Comparison of ENCODE assay signal across 18 cellular contexts in the genomic region with DNA sequence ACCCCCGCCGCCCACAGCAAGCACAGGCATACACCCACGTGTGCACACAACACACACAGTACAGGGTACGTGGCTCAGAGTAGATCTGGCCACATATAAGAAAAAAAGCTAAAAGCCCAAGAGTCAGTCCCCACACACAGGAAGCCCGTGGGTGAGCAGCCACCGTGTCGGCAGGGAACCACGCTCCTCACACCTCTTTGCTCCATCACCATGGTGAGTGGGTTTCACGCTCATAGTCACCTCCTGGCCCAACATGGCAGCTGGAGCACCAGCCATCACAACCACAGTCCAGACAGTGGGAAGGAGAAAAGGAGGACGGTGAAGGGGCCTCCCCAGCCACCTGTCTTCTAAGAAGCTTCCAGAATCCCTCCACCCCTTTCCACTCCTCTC.
DNase-seq lines count a peak whose midpoint lies in the region; ATAC-seq lines count a peak whose summit lies in the region.
"Had no signal": no experiment of that assay in that cellular context is flagged by ENCODE, and none has a peak within 500 bp of the region (broad histone marks: within the 10 kb centered on the region; RNA-seq: fewer than 3 reads in every experiment).

No MANE protein-coding gene starts in this region.

- ATAC-seq in activated naive CD8-positive, alpha-beta T cell treated with anti-CD3 and anti-CD28 coated beads, Interleukin-2, amount 10 ng/mL, durations not matched to agents 7 days and 5 days (ENCODE audit: low read depth), result peak; percentile 43
- ATAC-seq in stimulated activated memory B cell treated with anti-CD40 and anti-IgM and Interleukin-4, amounts not matched to agents 10 μg/mL and 1 μg/mL and 100 μg/mL, for 72 hours, result no peak
- ATAC-seq: activated CD8-positive, alpha-beta memory T cell treated with anti-CD3 and anti-CD28 coated beads, Interleukin-2, amount 10 ng/mL, durations not matched to agents 7 days and 5 days; Right ventricle myocardium inferior had no signal

- H3K36me3 Mint-ChIP-seq in activated naive CD8-positive, alpha-beta T cell treated with anti-CD3 and anti-CD28 coated beads, Interleukin-2, amount 10 ng/mL, durations not matched to agents 7 days and 5 days, result peaks cover 17% of the 10 kb centered on the region
- H3K36me3 Mint-ChIP-seq in stimulated activated memory B cell treated with anti-CD40 and anti-IgM and Interleukin-4, amounts not matched to agents 10 μg/mL and 1 μg/mL and 100 μg/mL, for 72 hours, result peaks cover 48% of the 10 kb centered on the region

- peak overlapping the region; percentile 48 for H3K27ac Mint-ChIP-seq in activated naive CD8-positive, alpha-beta T cell treated with anti-CD3 and anti-CD28 coated beads, Interleukin-2, amount 10 ng/mL, durations not matched to agents 7 days and 5 days
- no peak overlapping the region for H3K27ac Mint-ChIP-seq in stimulated activated memory B cell treated with anti-CD40 and anti-IgM and Interleukin-4, amounts not matched to agents 10 μg/mL and 1 μg/mL and 100 μg/mL, for 72 hours
- H3K27ac Mint-ChIP-seq: activated CD8-positive, alpha-beta memory T cell treated with anti-CD3 and anti-CD28 coated beads, Interleukin-2, amount 10 ng/mL, durations not matched to agents 7 days and 5 days; nephron progenitor cell had no signal

- H3K4me3 Mint-ChIP-seq in activated naive CD8-positive, alpha-beta T cell treated with anti-CD3 and anti-CD28 coated beads, Interleukin-2, amount 10 ng/mL, durations not matched to agents 7 days and 5 days, result no peak overlapping the region
- H3K4me3 Mint-ChIP-seq in stimulated activated memory B cell treated with anti-CD40 and anti-IgM and Interleukin-4, amounts not matched to agents 10 μg/mL and 1 μg/mL and 100 μg/mL, for 72 hours, result no peak overlapping the region
- H3K4me3 Mint-ChIP-seq: activated CD8-positive, alpha-beta memory T cell treated with anti-CD3 and anti-CD28 coated beads, Interleukin-2, amount 10 ng/mL, durations not matched to agents 7 days and 5 days; nephron progenitor cell had no signal

- peaks cover 13% of the 10 kb centered on the region for H3K4me1 Mint-ChIP-seq in activated naive CD8-positive, alpha-beta T cell treated with anti-CD3 and anti-CD28 coated beads, Interleukin-2, amount 10 ng/mL, durations not matched to agents 7 days and 5 days
- H3K4me1 Mint-ChIP-seq in stimulated activated memory B cell treated with anti-CD40 and anti-IgM and Interleukin-4, amounts not matched to agents 10 μg/mL and 1 μg/mL and 100 μg/mL, for 72 hours, result peaks cover 64% of the 10 kb centered on the region

- DNase-seq in activated gamma-delta T cell treated with anti-CD3 and anti-CD28 coated beads, Interleukin-2, amount 50 U/mL, for 16 hours (ENCODE audit: low read depth), result peak; percentile 38
- DNase-seq in activated gamma-delta T cell treated with Interleukin-2 at 50 U/mL for 16 hours (no peak), NCI-H82 (lab: John Stamatoyannopoulos, UW) (no peak), amniotic stem cell (lab: John Stamatoyannopoulos, UW) (no peak)
- peak; percentile 51 for DNase-seq in activated CD4-positive, alpha-beta T cell treated with anti-CD3 and anti-CD28 coated beads for 48 hours
- no peak for DNase-seq in activated naive CD8-positive, alpha-beta T cell treated with anti-CD3 and anti-CD28 coated beads, Interleukin-2, amount 10 ng/mL, durations not matched to agents 7 days and 5 days
- peak; percentile 23 for DNase-seq in stimulated activated CD8-positive, alpha-beta memory T cell treated with anti-CD3 and anti-CD28 coated beads, Interleukin-4, amount 100 ng/mL, for 24 hours (ENCODE audit: low read depth)
- DNase-seq: activated CD8-positive, alpha-beta memory T cell treated with anti-CD3 and anti-CD28 coated beads, Interleukin-2, amount 10 ng/mL, durations not matched to agents 7 days and 5 days; amygdala; CD4-positive, alpha-beta memory T cell; foreskin melanocyte; mesendoderm; NCI-H1417; nephron progenitor cell; sigmoid colon; thyroid gland had no signal

- H3K27me3 Mint-ChIP-seq in activated naive CD8-positive, alpha-beta T cell treated with anti-CD3 and anti-CD28 coated beads, Interleukin-2, amount 10 ng/mL, durations not matched to agents 7 days and 5 days, result no peaks in the 10 kb centered on the region
- H3K27me3 Mint-ChIP-seq in stimulated activated memory B cell treated with anti-CD40 and anti-IgM and Interleukin-4, amounts not matched to agents 10 μg/mL and 1 μg/mL and 100 μg/mL, for 72 hours, result no peaks in the 10 kb centered on the region
- H3K27me3 Mint-ChIP-seq: activated CD8-positive, alpha-beta memory T cell treated with anti-CD3 and anti-CD28 coated beads, Interleukin-2, amount 10 ng/mL, durations not matched to agents 7 days and 5 days; CD4-positive, alpha-beta memory T cell had no signal

- no peaks in the 10 kb centered on the region for H3K9me3 Mint-ChIP-seq in activated naive CD8-positive, alpha-beta T cell treated with anti-CD3 and anti-CD28 coated beads, Interleukin-2, amount 10 ng/mL, durations not matched to agents 7 days and 5 days
- H3K9me3 Mint-ChIP-seq in stimulated activated memory B cell treated with anti-CD40 and anti-IgM and Interleukin-4, amounts not matched to agents 10 μg/mL and 1 μg/mL and 100 μg/mL, for 72 hours, result peaks cover 2% of the 10 kb centered on the region
- H3K9me3 Mint-ChIP-seq: nephron progenitor cell had no signal

- POLR2A ChIA-PET in activated naive CD8-positive, alpha-beta T cell treated with anti-CD3 and anti-CD28 coated beads, Interleukin-2, amount 10 ng/mL, durations not matched to agents 7 days and 5 days (lab: Charles Lee), result interaction anchor here (0.9 kb wide), 1 partner anchor 9 kb away, joined by 3 read pairs; no protein-coding TSS in a partner anchor

Comparison
In these comparisons a context has a peak if more than half of its experiments do, and no peak if none do; other contexts are left out.
1. DNase-seq: peak in activated gamma-delta T cell treated with anti-CD3 and anti-CD28 coated beads, Interleukin-2, amount 50 U/mL, for 16 hours (single experiment), activated CD4-positive, alpha-beta T cell treated with anti-CD3 and anti-CD28 coated beads for 48 hours (single experiment) and stimulated activated CD8-positive, alpha-beta memory T cell treated with anti-CD3 and anti-CD28 coated beads, Interleukin-4, amount 100 ng/mL, for 24 hours (single experiment); none in activated gamma-delta T cell treated with Interleukin-2 at 50 U/mL for 16 hours (single experiment), activated naive CD8-positive, alpha-beta T cell treated with anti-CD3 and anti-CD28 coated beads, Interleukin-2, amount 10 ng/mL, durations not matched to agents 7 days and 5 days (single experiment), NCI-H82 (single experiment) and amniotic stem cell (single experiment).